In the genomic region with DNA sequence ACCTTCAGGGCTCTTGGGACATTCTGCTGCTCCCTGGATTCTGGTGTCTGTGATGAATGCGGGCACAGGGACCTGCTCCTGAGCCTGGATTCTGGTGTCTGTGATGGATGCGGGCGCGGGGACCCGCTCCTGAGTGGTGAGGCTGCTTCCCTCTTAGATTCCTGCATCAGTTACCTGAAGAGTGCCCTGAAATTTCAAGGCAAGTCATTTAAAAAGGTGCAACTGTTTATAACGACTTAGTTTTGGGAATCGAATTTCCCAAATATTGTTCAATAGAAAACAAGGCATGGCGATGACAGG, we compare ENCODE assay signal across 36 cellular contexts. TPM values are rescaled to one million over a fixed set of nuclear protein-coding genes. Genes with fewer than 3 reads are reported as not detected.
DNase-seq lines count a peak whose midpoint lies in the region; ATAC-seq and TF ChIP-seq lines count a peak whose summit lies in the region.
"Had no signal": no experiment of that assay in that cellular context is flagged by ENCODE, and none has a peak within 500 bp of the region (broad histone marks: within the 10 kb centered on the region; RNA-seq: fewer than 3 reads in every experiment).

No MANE protein-coding gene starts in this region.

- peaks cover 0 to 8% of the 10 kb centered on the region in 2 donors for H3K36me3 Mint-ChIP-seq in activated T-cell treated with anti-CD3 and anti-CD28 coated beads, Interleukin-2, amount 50 U/mL, for 72 hours (ENCODE audit: insufficient read depth in 2 of 2)
- peaks cover 43% of the 10 kb centered on the region for H3K36me3 Mint-ChIP-seq in endothelial cell (ENCODE audit: low read depth, unreplicated experiment)
- H3K36me3 Mint-ChIP-seq: stimulated activated memory B cell treated with anti-CD40 and anti-IgM and Interleukin-4, amounts not matched to agents 10 μg/mL and 1 μg/mL and 100 μg/mL, for 72 hours had no signal

- H3K4me2 ChIP-seq in BLaER1 treated with 17β-estradiol and CSF1 and Interleukin-3, amounts not matched to agents 10 nM and 100 nM = peak overlapping the region in 9 of 11 experiments; percentile 87 to 98 (median 92); a peak in 16 of 22 replicates
- H3K4me2 ChIP-seq: hepatocyte had no signal

- H4K20me1 ChIP-seq in BLaER1 treated with 17β-estradiol and CSF1 and Interleukin-3, amounts not matched to agents 10 nM and 100 nM = peaks cover 0 to 79% (median 76%) of the 10 kb centered on the region in 11 experiments; a peak in 20 of 22 replicates

- H3K27ac Mint-ChIP-seq in activated T-cell treated with anti-CD3 and anti-CD28 coated beads, Interleukin-2, amount 50 U/mL, for 72 hours = peak overlapping the region; percentile 53
- H3K27ac Mint-ChIP-seq in endothelial cell (ENCODE audit: unreplicated experiment) = peak overlapping the region; percentile 81
- H3K27ac Mint-ChIP-seq: B cell; stimulated activated memory B cell treated with anti-CD40 and anti-IgM and Interleukin-4, amounts not matched to agents 10 μg/mL and 1 μg/mL and 100 μg/mL, for 72 hours; T-helper 2 cell treated with Interferon-gamma antibody and Interleukin-4, amounts not matched to agents 5 μg/mL and 100 μg/mL, for 36 hours had no signal

- peaks cover 55 to 100% (median 100%) of the 10 kb centered on the region in 10 experiments for H3K4me1 ChIP-seq in BLaER1 treated with 17β-estradiol and CSF1 and Interleukin-3, amounts not matched to agents 10 nM and 100 nM
- H3K4me1 ChIP-seq: HAP-1 had no signal

- H3K36me3 ChIP-seq in BLaER1 treated with 17β-estradiol and CSF1 and Interleukin-3, amounts not matched to agents 10 nM and 100 nM = no peaks in the 10 kb centered on the region
- no peaks in the 10 kb centered on the region; the same call in 1 of the 2 replicates for H3K36me3 ChIP-seq in WERI-Rb-1
- H3K36me3 ChIP-seq: breast epithelium, HAP-1 had no signal

- no peak for DNase-seq in activated T-cell treated with anti-CD3 and anti-CD28 coated beads, Interleukin-2, amount 50 U/mL, for 72 hours
- no peak for DNase-seq in activated T-cell treated with anti-CD3 and anti-CD28 coated beads, Interleukin-2, amount 50 U/mL, for 1 hour
- DNase-seq in WERI-Rb-1 (no peak), endothelial cell (ENCODE audit: low spot score) (no peak), D341Med (ENCODE audit: low spot score) (no peak), NCI-H345 (lab: John Stamatoyannopoulos, UW) (no peak)
- DNase-seq: ACHN; activated CD4-positive, alpha-beta T cell treated with anti-CD3 and anti-CD28 coated beads for 4 hours; activated CD8-positive, alpha-beta memory T cell treated with anti-CD3 and anti-CD28 coated beads, Interleukin-2, amount 50 U/mL, for 48 hours; activated effector memory CD4-positive, alpha-beta T cell treated with anti-CD3 and anti-CD28 coated beads, Interleukin-2, amount 50 U/mL, for 16 hours; amygdala; COR-L47; DMS53; foreskin melanocyte; KG1; MG63; NCI-H1105; NCI-H2029 treated with DMSO at 0.1 percent for 48 hours; NCI-H226; NCI-H69; SHP77 had no signal

- no peaks in the 10 kb centered on the region for H3K27me3 Mint-ChIP-seq in activated T-cell treated with anti-CD3 and anti-CD28 coated beads, Interleukin-2, amount 50 U/mL, for 72 hours (ENCODE audit: low read depth)
- peaks cover 4% of the 10 kb centered on the region for H3K27me3 Mint-ChIP-seq in endothelial cell (ENCODE audit: unreplicated experiment)
- H3K27me3 Mint-ChIP-seq: B cell; stimulated activated memory B cell treated with anti-CD40 and anti-IgM and Interleukin-4, amounts not matched to agents 10 μg/mL and 1 μg/mL and 100 μg/mL, for 72 hours had no signal

- no peaks in the 10 kb centered on the region for H3K9me3 Mint-ChIP-seq in activated T-cell treated with anti-CD3 and anti-CD28 coated beads, Interleukin-2, amount 50 U/mL, for 72 hours
- no peaks in the 10 kb centered on the region for H3K9me3 Mint-ChIP-seq in endothelial cell (ENCODE audit: unreplicated experiment)
- H3K9me3 Mint-ChIP-seq: nephron; stimulated activated memory B cell treated with anti-CD40 and anti-IgM and Interleukin-4, amounts not matched to agents 10 μg/mL and 1 μg/mL and 100 μg/mL, for 72 hours; T-helper 2 cell treated with Interferon-gamma antibody and Interleukin-4, amounts not matched to agents 5 μg/mL and 100 μg/mL, for 36 hours had no signal

- no peak overlapping the region for H3K4me3 ChIP-seq in BLaER1 treated with 17β-estradiol and CSF1 and Interleukin-3, amounts not matched to agents 10 nM and 100 nM
- H3K4me3 ChIP-seq in WERI-Rb-1 (ENCODE audit: low read depth, low read length) = no peak overlapping the region
- H3K4me3 ChIP-seq: breast epithelium, HAP-1, hepatocyte, MG63, mucosa of descending colon, suprapubic skin had no signal

- no peak for ATAC-seq in activated T-cell treated with anti-CD3 and anti-CD28 coated beads, Interleukin-2, amount 50 U/mL, for 72 hours (replicated peaks in 1 of 2)
- no peak for ATAC-seq in GM21786 (IDR thresholded peaks at IDR 0.05; ENCODE audit: unreplicated experiment)
- ATAC-seq: mucosa of descending colon; stimulated activated memory B cell treated with anti-CD40 and anti-IgM and Interleukin-4, amounts not matched to agents 10 μg/mL and 1 μg/mL and 100 μg/mL, for 72 hours had no signal

- peaks cover 56 to 75% (median 70%) of the 10 kb centered on the region in 11 experiments for H3K27me3 ChIP-seq in BLaER1 treated with 17β-estradiol and CSF1 and Interleukin-3, amounts not matched to agents 10 nM and 100 nM
- no peaks in the 10 kb centered on the region for H3K27me3 ChIP-seq in WERI-Rb-1 (ENCODE audit: insufficient read depth, low read depth, severe bottlenecking)
- H3K27me3 ChIP-seq: breast epithelium, hepatocyte, MG63, suprapubic skin, upper lobe of left lung had no signal

- H3K9me3 ChIP-seq in BLaER1 treated with 17β-estradiol and CSF1 and Interleukin-3, amounts not matched to agents 10 nM and 100 nM (replicated peaks in 1 of 11) = no peaks in the 10 kb centered on the region
- H3K9me3 ChIP-seq in WERI-Rb-1 (ENCODE audit: severe bottlenecking) = no peaks in the 10 kb centered on the region
- H3K9me3 ChIP-seq: breast epithelium, HAP-1, MG63, mucosa of descending colon, suprapubic skin, upper lobe of left lung had no signal

- no peak overlapping the region for H3K9ac ChIP-seq in BLaER1 treated with 17β-estradiol and CSF1 and Interleukin-3, amounts not matched to agents 10 nM and 100 nM

- peaks cover 67% of the 10 kb centered on the region for H3K4me1 Mint-ChIP-seq in activated T-cell treated with anti-CD3 and anti-CD28 coated beads, Interleukin-2, amount 50 U/mL, for 72 hours (ENCODE audit: low read depth)
- peaks cover 50% of the 10 kb centered on the region for H3K4me1 Mint-ChIP-seq in endothelial cell (ENCODE audit: unreplicated experiment)

- no peak overlapping the region for H3K27ac ChIP-seq in BLaER1 treated with 17β-estradiol and CSF1 and Interleukin-3, amounts not matched to agents 10 nM and 100 nM
- peak overlapping the region; percentile 94 for H3K27ac ChIP-seq in WERI-Rb-1
- H3K27ac ChIP-seq: hepatocyte, suprapubic skin had no signal

- H3K4me3 Mint-ChIP-seq in activated T-cell treated with anti-CD3 and anti-CD28 coated beads, Interleukin-2, amount 50 U/mL, for 72 hours = no peak overlapping the region
- peak overlapping the region; percentile 76 for H3K4me3 Mint-ChIP-seq in endothelial cell (ENCODE audit: unreplicated experiment)
- H3K4me3 Mint-ChIP-seq: B cell; stimulated activated memory B cell treated with anti-CD40 and anti-IgM and Interleukin-4, amounts not matched to agents 10 μg/mL and 1 μg/mL and 100 μg/mL, for 72 hours; T-helper 2 cell treated with Interferon-gamma antibody and Interleukin-4, amounts not matched to agents 5 μg/mL and 100 μg/mL, for 36 hours had no signal

- TF ChIP-seq CTCF in WERI-Rb-1 (IDR thresholded peaks at IDR 0.05; ENCODE audit: low read depth, low read length) = no peak
- TF ChIP-seq CTCF in endothelial cell (IDR thresholded peaks at IDR 0.05; ENCODE audit: unreplicated experiment) = no peak

RNA-seq across cellular contexts. Expression of gene TMEM204, which starts 7.0 kb away (rescaled TPM):
- total RNA-seq in activated T-cell treated with anti-CD3 and anti-CD28 coated beads, Interleukin-2, amount 50 U/mL, for 72 hours = 10 to 100 TPM; 15.7 to 16.7 TPM
- 66.3 TPM for total RNA-seq in endothelial cell (ENCODE audit: unreplicated experiment)
- total RNA-seq: G401 had no signal

RNA-seq across cellular contexts. Expression of gene TELO2, which starts 47.3 kb away (rescaled TPM):
- 10 to 100 TPM; 28.6 to 34.7 TPM for total RNA-seq in activated T-cell treated with anti-CD3 and anti-CD28 coated beads, Interleukin-2, amount 50 U/mL, for 72 hours
- total RNA-seq in endothelial cell (ENCODE audit: unreplicated experiment) = 64.5 TPM

RNA-seq across cellular contexts. Expression of gene PTX4, which starts 51.8 kb away (rescaled TPM):
- not detected for total RNA-seq in activated T-cell treated with anti-CD3 and anti-CD28 coated beads, Interleukin-2, amount 50 U/mL, for 72 hours
- total RNA-seq in endothelial cell (ENCODE audit: unreplicated experiment) = 0.21 TPM
- total RNA-seq: B cell, breast epithelium, hepatocyte, lung microvascular endothelial cell, mucosa of descending colon, osteocyte, suprapubic skin had no signal
